Comparison of ENCODE assay signal across 1 cellular context in genomic region chr10:125054664-125055273, GRCh38.
TF ChIP-seq lines count a peak whose summit lies in the region.

No MANE protein-coding gene starts in this region.

TF ChIP-seq in WTC11, 78 proteins besides CTCF, POLR2A, EP300 and RAD21 (continued from another document):
- TF ChIP-seq FOXP4 (CRISPR knock-in tag; IDR thresholded peaks at IDR 0.05) (no peak), NR1H2 (CRISPR knock-in tag; IDR thresholded peaks at IDR 0.05) (no peak), ZNF281 (CRISPR knock-in tag; IDR thresholded peaks at IDR 0.05) (no peak), CDX4 (CRISPR knock-in tag; IDR thresholded peaks at IDR 0.05; ENCODE audit: borderline replicate concordance) (no peak), ZNF396 (CRISPR knock-in tag; IDR thresholded peaks at IDR 0.05; ENCODE audit: borderline replicate concordance) (no peak), ZNF263 (CRISPR knock-in tag; IDR thresholded peaks at IDR 0.05; ENCODE audit: low read depth) (no peak), MAX (CRISPR knock-in tag; IDR thresholded peaks at IDR 0.05) (no peak), EMX1 (CRISPR knock-in tag; IDR thresholded peaks at IDR 0.05) (no peak), ELF4 (CRISPR knock-in tag; IDR thresholded peaks at IDR 0.05; ENCODE audit: low read depth) (no peak), SMAD4 (CRISPR knock-in tag; IDR thresholded peaks at IDR 0.05) (no peak)
TF ChIP-seq in WTC11: peak in this region for 0.
